ENCODE assay signal across 4 cellular contexts in the genomic region with DNA sequence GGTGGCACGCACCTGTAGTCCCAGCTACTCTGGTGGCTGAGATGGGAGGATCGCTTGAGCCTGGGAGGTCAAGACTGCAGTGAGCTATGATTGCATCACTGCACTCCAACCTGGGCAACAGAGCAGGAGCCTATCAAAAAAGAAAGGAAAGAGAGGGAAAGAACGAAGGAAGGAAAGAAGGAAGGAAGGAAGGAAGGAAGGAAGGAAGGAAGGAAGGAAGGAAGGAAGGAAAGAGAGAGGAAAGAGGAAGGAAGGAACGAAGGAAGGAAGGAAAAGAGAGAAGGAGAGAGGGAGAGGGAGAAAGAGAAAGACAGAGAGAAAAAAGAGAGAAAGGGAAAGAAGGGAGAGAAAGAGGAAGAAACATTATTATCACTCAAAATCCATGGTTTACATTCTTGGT.
A peak's percentile ranks its signal among the peaks of the same experiment; 100 is the strongest.
TF ChIP-seq lines count a peak whose summit lies in the region.
"Not testable (repeated sequence)": the region's sequence is repeated elsewhere in the genome, so short reads cannot be mapped to it uniquely, and the experiment has no call there.

No MANE protein-coding gene starts in this region.

TF ChIP-seq in HEK293, 187 proteins besides CTCF, POLR2A, EP300 and RAD21:
- TF ChIP-seq ZNF366 (tag by site-specific recombination; conservative IDR thresholded peaks at IDR 0.05): peak; percentile 97
- TF ChIP-seq ZNF157 (tag by site-specific recombination; IDR thresholded peaks at IDR 0.05): 0 out of 2 replicates have a peak, but pooled peaks have one; percentile 11
- TF ChIP-seq PRDM1 (tag by site-specific recombination; IDR thresholded peaks at IDR 0.05): peak; percentile 96
- 0 out of 2 replicates have a peak, but pooled peaks have one; percentile 28 for TF ChIP-seq ZNF785 (tag by site-specific recombination; IDR thresholded peaks at IDR 0.05)
TF ChIP-seq in HEK293: peak in this region for 4; not testable (repeated sequence) for 183.

TF ChIP-seq in K562, 482 proteins besides CTCF, POLR2A, EP300 and RAD21 (continues in another document):
- TF ChIP-seq, protein P1, sequence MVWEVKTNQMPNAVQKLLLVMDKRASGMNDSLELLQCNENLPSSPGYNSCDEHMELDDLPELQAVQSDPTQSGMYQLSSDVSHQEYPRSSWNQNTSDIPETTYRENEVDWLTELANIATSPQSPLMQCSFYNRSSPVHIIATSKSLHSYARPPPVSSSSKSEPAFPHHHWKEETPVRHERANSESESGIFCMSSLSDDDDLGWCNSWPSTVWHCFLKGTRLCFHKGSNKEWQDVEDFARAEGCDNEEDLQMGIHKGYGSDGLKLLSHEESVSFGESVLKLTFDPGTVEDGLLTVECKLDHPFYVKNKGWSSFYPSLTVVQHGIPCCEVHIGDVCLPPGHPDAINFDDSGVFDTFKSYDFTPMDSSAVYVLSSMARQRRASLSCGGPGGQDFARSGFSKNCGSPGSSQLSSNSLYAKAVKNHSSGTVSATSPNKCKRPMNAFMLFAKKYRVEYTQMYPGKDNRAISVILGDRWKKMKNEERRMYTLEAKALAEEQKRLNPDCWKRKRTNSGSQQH (CRISPR knock-in tag; IDR thresholded peaks at IDR 0.05): peak; percentile 64; the same call in 1 of the 2 replicates
- TF ChIP-seq SMARCA5 (IDR thresholded peaks at IDR 0.05) (peak; percentile 59; the same call in 1 of the 2 replicates), MTA1 (IDR thresholded peaks at IDR 0.05; ENCODE audit: borderline replicate concordance) (peak; percentile 82), LARP7 (IDR thresholded peaks at IDR 0.05) (peak; percentile 69; the same call in 1 of the 2 replicates), THRAP3 (IDR thresholded peaks at IDR 0.05; ENCODE audit: borderline replicate concordance) (0 out of 2 replicates have a peak, but pooled peaks have one; percentile 19)
- TF ChIP-seq, protein P2, sequence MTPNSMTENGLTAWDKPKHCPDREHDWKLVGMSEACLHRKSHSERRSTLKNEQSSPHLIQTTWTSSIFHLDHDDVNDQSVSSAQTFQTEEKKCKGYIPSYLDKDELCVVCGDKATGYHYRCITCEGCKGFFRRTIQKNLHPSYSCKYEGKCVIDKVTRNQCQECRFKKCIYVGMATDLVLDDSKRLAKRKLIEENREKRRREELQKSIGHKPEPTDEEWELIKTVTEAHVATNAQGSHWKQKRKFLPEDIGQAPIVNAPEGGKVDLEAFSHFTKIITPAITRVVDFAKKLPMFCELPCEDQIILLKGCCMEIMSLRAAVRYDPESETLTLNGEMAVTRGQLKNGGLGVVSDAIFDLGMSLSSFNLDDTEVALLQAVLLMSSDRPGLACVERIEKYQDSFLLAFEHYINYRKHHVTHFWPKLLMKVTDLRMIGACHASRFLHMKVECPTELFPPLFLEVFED (CRISPR knock-in tag; conservative IDR thresholded peaks at IDR 0.05): peak; percentile 63; the same call in 1 of the 2 replicates
- TF ChIP-seq, protein P3, sequence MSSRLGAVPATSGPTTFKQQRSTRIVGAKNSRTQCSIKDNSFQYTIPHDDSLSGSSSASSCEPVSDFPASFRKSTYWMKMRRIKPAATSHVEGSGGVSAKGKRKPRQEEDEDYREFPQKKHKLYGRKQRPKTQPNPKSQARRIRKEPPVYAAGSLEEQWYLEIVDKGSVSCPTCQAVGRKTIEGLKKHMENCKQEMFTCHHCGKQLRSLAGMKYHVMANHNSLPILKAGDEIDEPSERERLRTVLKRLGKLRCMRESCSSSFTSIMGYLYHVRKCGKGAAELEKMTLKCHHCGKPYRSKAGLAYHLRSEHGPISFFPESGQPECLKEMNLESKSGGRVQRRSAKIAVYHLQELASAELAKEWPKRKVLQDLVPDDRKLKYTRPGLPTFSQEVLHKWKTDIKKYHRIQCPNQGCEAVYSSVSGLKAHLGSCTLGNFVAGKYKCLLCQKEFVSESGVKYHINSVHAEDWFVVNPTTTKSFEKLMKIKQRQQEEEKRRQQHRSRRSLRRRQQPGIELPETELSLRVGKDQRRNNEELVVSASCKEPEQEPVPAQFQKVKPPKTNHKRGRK (tag; IDR thresholded peaks at IDR 0.05): peak; percentile 85
- TF ChIP-seq, protein P4, sequence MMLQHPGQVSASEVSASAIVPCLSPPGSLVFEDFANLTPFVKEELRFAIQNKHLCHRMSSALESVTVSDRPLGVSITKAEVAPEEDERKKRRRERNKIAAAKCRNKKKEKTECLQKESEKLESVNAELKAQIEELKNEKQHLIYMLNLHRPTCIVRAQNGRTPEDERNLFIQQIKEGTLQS (IDR thresholded peaks at IDR 0.05): peak; percentile 85
- TF ChIP-seq, protein P4 (CRISPR knock-in tag; conservative IDR thresholded peaks at IDR 0.05): not testable (repeated sequence)

TF ChIP-seq in H1, 55 proteins besides CTCF, POLR2A, EP300 and RAD21:
- TF ChIP-seq CEBPB (IDR thresholded peaks at IDR 0.05; ENCODE audit: low read depth, low read length): 0 out of 2 replicates have a peak, but pooled peaks have one; percentile 7

TF ChIP-seq in HepG2, 621 proteins besides CTCF, POLR2A, EP300 and RAD21:
- TF ChIP-seq, protein P3 (CRISPR knock-in tag; IDR thresholded peaks at IDR 0.05): peak; percentile 87; the same call in 1 of the 2 replicates
- 0 out of 2 replicates have a peak, but pooled peaks have one; percentile 4 for TF ChIP-seq CEBPG (CRISPR knock-in tag; IDR thresholded peaks at IDR 0.05)
- TF ChIP-seq CEBPB (IDR thresholded peaks at IDR 0.05; ENCODE audit: borderline replicate concordance, low read depth, low read length): peak; percentile 31; the same call in 1 of the 2 replicates
